ENCODE assay signal across 15 cellular contexts in genomic region chr12:99087278-99087677, GRCh38.
DNase-seq lines count a peak whose midpoint lies in the region; ATAC-seq and TF ChIP-seq lines count a peak whose summit lies in the region.
"Had no signal": no experiment of that assay in that cellular context is flagged by ENCODE, and none has a peak within 500 bp of the region (broad histone marks: within the 10 kb centered on the region; RNA-seq: fewer than 3 reads in every experiment).

No MANE protein-coding gene starts in this region.

- H3K4me1 Mint-ChIP-seq in stimulated activated memory B cell treated with anti-CD40 and anti-IgM and Interleukin-4, amounts not matched to agents 10 μg/mL and 1 μg/mL and 100 μg/mL, for 72 hours = no peaks in the 10 kb centered on the region
- H3K4me1 Mint-ChIP-seq: IgD-negative memory B cell had no signal

- H3K4me1 ChIP-seq in NT2/D1 (ENCODE audit: insufficient read depth, insufficient read length) (no peaks in the 10 kb centered on the region), stomach (no peaks in the 10 kb centered on the region), ascending aorta (no peaks in the 10 kb centered on the region)

- H3K27me3 ChIP-seq in NT2/D1 (ENCODE audit: insufficient read depth, insufficient read length) (no peaks in the 10 kb centered on the region), stomach (no peaks in the 10 kb centered on the region), ascending aorta (no peaks in the 10 kb centered on the region)

- H3K4me3 ChIP-seq in NT2/D1 (ENCODE audit: insufficient read length, low read depth) = no peak overlapping the region
- no peak overlapping the region for H3K4me3 ChIP-seq in fibroblast of pulmonary artery (replicated peaks; ENCODE audit: low read depth, low read length)
- H3K4me3 ChIP-seq in stomach = no peak overlapping the region
- no peak overlapping the region for H3K4me3 ChIP-seq in ascending aorta

- WGBS in stomach, 5 donors = 37 to 53% (median 42%) methylated on average over 5 of the region's 5 CpGs

- H3K9me3 ChIP-seq in NT2/D1 (ENCODE audit: insufficient read depth, low read length) (no peaks in the 10 kb centered on the region), stomach (no peaks in the 10 kb centered on the region), ascending aorta (no peaks in the 10 kb centered on the region)

- H3K36me3 Mint-ChIP-seq in stimulated activated memory B cell treated with anti-CD40 and anti-IgM and Interleukin-4, amounts not matched to agents 10 μg/mL and 1 μg/mL and 100 μg/mL, for 72 hours = no peaks in the 10 kb centered on the region
- H3K36me3 Mint-ChIP-seq: activated naive CD8-positive, alpha-beta T cell; IgD-negative memory B cell had no signal

- TF ChIP-seq CTCF in fibroblast of pulmonary artery (IDR thresholded peaks at IDR 0.05; ENCODE audit: low read length, missing control alignments) = no peak
- TF ChIP-seq CTCF in stomach (IDR thresholded peaks at IDR 0.05) = no peak
- TF ChIP-seq CTCF in ascending aorta (IDR thresholded peaks at IDR 0.05) = no peak

- no peaks in the 10 kb centered on the region for H3K36me3 ChIP-seq in NT2/D1 (ENCODE audit: insufficient read depth, insufficient read length, low read length)
- peaks cover 0 to 7% (median 0%) of the 10 kb centered on the region in 4 donors for H3K36me3 ChIP-seq in stomach
- H3K36me3 ChIP-seq in ascending aorta = no peaks in the 10 kb centered on the region

- no peak for TF ChIP-seq POLR2A in stomach (IDR thresholded peaks at IDR 0.05)

- ATAC-seq in HG03175 (IDR thresholded peaks at IDR 0.05; ENCODE audit: unreplicated experiment) = no peak
- no peak for ATAC-seq in stimulated activated memory B cell treated with anti-CD40 and anti-IgM and Interleukin-4, amounts not matched to agents 10 μg/mL and 1 μg/mL and 100 μg/mL, for 72 hours
- ATAC-seq: stimulated activated naive CD8-positive, alpha-beta T cell treated with anti-CD3 and anti-CD28 coated beads, Interleukin-15, Interleukin-2, amounts not matched to agents 100 U/mL and 50 U/mL, for 24 hours had no signal

- no peak for TF ChIP-seq EP300 in stomach (IDR thresholded peaks at IDR 0.05)

- H3K27me3 Mint-ChIP-seq in stimulated activated memory B cell treated with anti-CD40 and anti-IgM and Interleukin-4, amounts not matched to agents 10 μg/mL and 1 μg/mL and 100 μg/mL, for 72 hours = no peaks in the 10 kb centered on the region
- H3K27me3 Mint-ChIP-seq: activated naive CD8-positive, alpha-beta T cell had no signal

- H3K4me3 Mint-ChIP-seq in stimulated activated memory B cell treated with anti-CD40 and anti-IgM and Interleukin-4, amounts not matched to agents 10 μg/mL and 1 μg/mL and 100 μg/mL, for 72 hours = no peak overlapping the region
- H3K4me3 Mint-ChIP-seq: activated naive CD8-positive, alpha-beta T cell; dendritic cell treated with granulocyte-macrophage colony-stimulating factor and Interleukin-4, amounts not matched to agents 40 ng/mL and 50 ng/mL, for 4 days had no signal

- DNase-seq in Daoy (ENCODE audit: low read depth) (peak; percentile 7), NCI-H1417 treated with DMSO at 0.1 percent for 48 hours (lab: John Stamatoyannopoulos, UW) (peak; percentile 63), NT2/D1 (ENCODE audit: low read depth, low spot score) (peak; percentile 39), fibroblast of pulmonary artery (ENCODE audit: low read depth) (peak; percentile 3), stomach (no peak), ascending aorta (ENCODE audit: low spot score in 2 of 2) (no peak)
- DNase-seq: DMS79 treated with DMSO at 0.1 percent for 48 hours; retina; stimulated activated CD4-positive, alpha-beta T cell treated with anti-CD3 and anti-CD28 coated beads, Interleukin-4, amount 100 ng/mL, for 4 hours; stimulated activated naive CD8-positive, alpha-beta T cell treated with anti-CD3 and anti-CD28 coated beads, Interleukin-15, Interleukin-2, amounts not matched to agents 100 U/mL and 50 U/mL, for 24 hours had no signal

- intact Hi-C loops in stomach (cut with DNase I; ENCODE audit: low total_unique reads) (no loop called here), ascending aorta (cut with DNase I) (no loop called here)

- peaks cover 3% of the 10 kb centered on the region for H3K9me3 Mint-ChIP-seq in stimulated activated memory B cell treated with anti-CD40 and anti-IgM and Interleukin-4, amounts not matched to agents 10 μg/mL and 1 μg/mL and 100 μg/mL, for 72 hours

- no peak overlapping the region for H3K27ac Mint-ChIP-seq in stimulated activated memory B cell treated with anti-CD40 and anti-IgM and Interleukin-4, amounts not matched to agents 10 μg/mL and 1 μg/mL and 100 μg/mL, for 72 hours
- H3K27ac Mint-ChIP-seq: activated naive CD8-positive, alpha-beta T cell; dendritic cell treated with granulocyte-macrophage colony-stimulating factor and Interleukin-4, amounts not matched to agents 40 ng/mL and 50 ng/mL, for 4 days; IgD-negative memory B cell had no signal

- H3K9ac ChIP-seq in NT2/D1 (ENCODE audit: insufficient read length, low read depth) = no peak overlapping the region

- H3K27ac ChIP-seq in stomach (no peak overlapping the region), ascending aorta (no peak overlapping the region)

Comparison
In these comparisons a context has a peak if more than half of its experiments do, and no peak if none do; other contexts are left out.
1. DNase-seq: peak in Daoy (single experiment), NCI-H1417 treated with DMSO at 0.1 percent for 48 hours (single experiment), NT2/D1 (single experiment) and fibroblast of pulmonary artery (single experiment); none in stomach (single experiment) and ascending aorta (0 of 2).